11 cellular contexts compared by ENCODE assay signal in genomic region chr9:130426883-130427282, GRCh38. TPM values are rescaled to one million over a fixed set of nuclear protein-coding genes. Genes with fewer than 3 reads are reported as not detected.
DNase-seq lines count a peak whose midpoint lies in the region; ATAC-seq and TF ChIP-seq lines count a peak whose summit lies in the region.
"Had no signal": no experiment of that assay in that cellular context is flagged by ENCODE, and none has a peak within 500 bp of the region (broad histone marks: within the 10 kb centered on the region; RNA-seq: fewer than 3 reads in every experiment).

No MANE protein-coding gene starts in this region.

- H3K27me3 ChIP-seq in BJ (ENCODE audit: control insufficient read depth, insufficient read depth, low read length) (peaks cover 4% of the 10 kb centered on the region; the same call in 1 of the 2 replicates), IMR-90 (ENCODE audit: control insufficient read depth, insufficient read depth, low read length) (peaks cover 4% of the 10 kb centered on the region)

- no peak overlapping the region for H3K4me2 ChIP-seq in IMR-90 (ENCODE audit: low read depth, low read length)

- H2BK15ac ChIP-seq in IMR-90 (ENCODE audit: low read depth, low read length): no peak overlapping the region

- no peak overlapping the region for H4K5ac ChIP-seq in IMR-90 (ENCODE audit: low read depth, low read length)

- no peak for TF ChIP-seq RAD21 in IMR-90 (IDR thresholded peaks at IDR 0.05; ENCODE audit: low read length)

- intact Hi-C loops in IMR-90 (cut with micrococcal nuclease): no loop called here

- no peaks in the 10 kb centered on the region for H3K9me3 Mint-ChIP-seq in activated CD4-positive, alpha-beta T cell treated with anti-CD3 and anti-CD28 coated beads, Interleukin-2, amount 10 ng/mL, durations not matched to agents 7 days and 5 days
- no peaks in the 10 kb centered on the region for H3K9me3 Mint-ChIP-seq in natural killer cell treated with Interleukin-12 subunit alpha and Interleukin-12 subunit beta and Interleukin-15 and Interleukin-18, amount 100 ng/mL, for 72 hours

- no peak for TF ChIP-seq POLR2A in IMR-90 (IDR thresholded peaks at IDR 0.05; ENCODE audit: low read depth, low read length)

- H3K79me1 ChIP-seq in IMR-90 (ENCODE audit: low read depth in 1 of 2, low read length in 2 of 2): no peaks in the 10 kb centered on the region

- ATAC-seq in IMR-90 (ENCODE audit: low read depth) (peak; percentile 58), T-helper 17 cell (no peak)
- ATAC-seq in natural killer cell treated with Interleukin-12 subunit alpha and Interleukin-12 subunit beta and Interleukin-15 and Interleukin-18, amount 100 ng/mL, for 72 hours: no peak

- H3K9me3 ChIP-seq in IMR-90 (ENCODE audit: control insufficient read depth, insufficient read depth, low read length): no peaks in the 10 kb centered on the region
- no peaks in the 10 kb centered on the region for H3K9me3 ChIP-seq in T-helper 17 cell (ENCODE audit: control insufficient read depth, low read length, poor library complexity, severe bottlenecking)

- no peak overlapping the region for H3K4ac ChIP-seq in IMR-90 (ENCODE audit: low read depth, low read length)

- peaks cover 2% of the 10 kb centered on the region for H3K4me1 Mint-ChIP-seq in T-helper 17 cell
- no peaks in the 10 kb centered on the region for H3K4me1 Mint-ChIP-seq in activated CD4-positive, alpha-beta T cell treated with anti-CD3 and anti-CD28 coated beads, Interleukin-2, amount 10 ng/mL, durations not matched to agents 7 days and 5 days
- no peaks in the 10 kb centered on the region for H3K4me1 Mint-ChIP-seq in natural killer cell treated with Interleukin-12 subunit alpha and Interleukin-12 subunit beta and Interleukin-15 and Interleukin-18, amount 100 ng/mL, for 72 hours (ENCODE audit: low read depth in 2 of 2)

- no peak overlapping the region for H2BK20ac ChIP-seq in IMR-90 (ENCODE audit: low read depth, low read length)

- no peaks in the 10 kb centered on the region for H4K20me1 ChIP-seq in IMR-90 (ENCODE audit: insufficient read depth, low read length)

- in situ Hi-C loops in IMR-90 (cut with MboI; ENCODE audit: low sequenced_read_pairs): no loop called here

- H3K27me3 Mint-ChIP-seq in T-helper 17 cell: peaks cover 37% of the 10 kb centered on the region
- no peaks in the 10 kb centered on the region for H3K27me3 Mint-ChIP-seq in activated CD4-positive, alpha-beta T cell treated with anti-CD3 and anti-CD28 coated beads, Interleukin-2, amount 10 ng/mL, durations not matched to agents 7 days and 5 days
- peaks cover 0 to 4% of the 10 kb centered on the region in 2 donors for H3K27me3 Mint-ChIP-seq in natural killer cell treated with Interleukin-12 subunit alpha and Interleukin-12 subunit beta and Interleukin-15 and Interleukin-18, amount 100 ng/mL, for 72 hours

- H3K14ac ChIP-seq in IMR-90 (replicated peaks; ENCODE audit: low read depth, low read length): no peak overlapping the region

- peak; percentile 21; the same call in 1 of the 2 replicates for TF ChIP-seq CTCF in BJ (IDR thresholded peaks at IDR 0.05; ENCODE audit: insufficient read depth, low read depth, low read length)
- no peak for TF ChIP-seq CTCF in IMR-90 (conservative IDR thresholded peaks at IDR 0.05; ENCODE audit: low read depth, low read length)

- dilution Hi-C loops in IMR-90 (cut with HindIII; ENCODE audit: low sequenced_read_pairs, unreplicated experiment): no loop called here

- H3K4me3 ChIP-seq in BJ (ENCODE audit: low read depth, low read length) (no peak overlapping the region), IMR-90 (ENCODE audit: insufficient read depth, low read depth, low read length) (no peak overlapping the region)

- H3K9ac ChIP-seq in IMR-90 (ENCODE audit: low read depth, low read length): no peak overlapping the region

- H3K23ac ChIP-seq in IMR-90 (ENCODE audit: low read depth, low read length): no peak overlapping the region

- H3K56ac ChIP-seq in IMR-90 (ENCODE audit: extremely low read depth, insufficient read depth, low read length): no peak overlapping the region

- CTCF ChIA-PET in BJ (lab: Yijun Ruan, JAX) (interaction anchor here (0.8 kb wide), 1 partner anchor 16 kb away, joined by 3 read pairs; no protein-coding TSS in a partner anchor), IMR-90 (lab: Yijun Ruan, JAX) (no interaction called here)
- CTCF ChIA-PET in activated CD4-positive, alpha-beta T cell treated with anti-CD3 and anti-CD28 coated beads, Interleukin-2, amount 10 ng/mL, durations not matched to agents 7 days and 5 days (lab: Charles Lee): interaction anchor here (0.6 kb wide), 1 partner anchor 166 kb away, joined by 3 read pairs; no protein-coding TSS in a partner anchor

- no peak overlapping the region for H2BK120ac ChIP-seq in IMR-90 (ENCODE audit: low read depth, low read length)

- H3K27ac ChIP-seq in IMR-90 (ENCODE audit: insufficient read depth, low read length): no peak overlapping the region

- H3K18ac ChIP-seq in IMR-90 (ENCODE audit: low read depth, low read length): no peak overlapping the region

- peaks cover 3% of the 10 kb centered on the region for H3K36me3 Mint-ChIP-seq in T-helper 17 cell (ENCODE audit: low read depth)
- no peaks in the 10 kb centered on the region for H3K36me3 Mint-ChIP-seq in activated CD4-positive, alpha-beta T cell treated with anti-CD3 and anti-CD28 coated beads, Interleukin-2, amount 10 ng/mL, durations not matched to agents 7 days and 5 days (ENCODE audit: low read depth)
- no peaks in the 10 kb centered on the region for H3K36me3 Mint-ChIP-seq in natural killer cell treated with Interleukin-12 subunit alpha and Interleukin-12 subunit beta and Interleukin-15 and Interleukin-18, amount 100 ng/mL, for 72 hours

- DNase-seq in BJ (ENCODE audit: low read depth) (no peak), IMR-90 (peak; percentile 35), cerebellum (ENCODE audit: low spot score) (peak; percentile 90), lung microvascular endothelial cell (ENCODE audit: low read depth in 2 of 2) (peak; percentile 27 to 88), SKM-1 (lab: John Stamatoyannopoulos, UW; ENCODE audit: unreplicated experiment) (no peak), T-helper 17 cell (no peak)
- DNase-seq in activated CD4-positive, alpha-beta T cell treated with anti-CD3 and anti-CD28 coated beads, Interleukin-2, amount 10 ng/mL, durations not matched to agents 7 days and 5 days: no peak
- no peak for DNase-seq in natural killer cell treated with Interleukin-12 subunit alpha and Interleukin-12 subunit beta and Interleukin-15 and Interleukin-18, amount 100 ng/mL, for 72 hours (ENCODE audit: low spot score)
- DNase-seq: activated CD4-positive, alpha-beta T cell treated with anti-CD3 and anti-CD28 coated beads, Interleukin-2, amount 50 U/mL, for 1 hour; midbrain; NCI-H526 treated with DMSO at 0.1 percent for 48 hours had no signal

- 80% methylated on average over 2 of the region's 10 CpGs; no CpG with 5 or more reads in 1 of the 2 experiments for WGBS in IMR-90 (ENCODE audit: extremely low coverage in 2 of 2, insufficient read length in 1 of 2), 2 experiments

- H2AFZ ChIP-seq in IMR-90 (replicated peaks; ENCODE audit: low read length, poor library complexity): peak overlapping the region; percentile 13

- no peak overlapping the region for H3K27ac Mint-ChIP-seq in T-helper 17 cell
- no peak overlapping the region for H3K27ac Mint-ChIP-seq in activated CD4-positive, alpha-beta T cell treated with anti-CD3 and anti-CD28 coated beads, Interleukin-2, amount 10 ng/mL, durations not matched to agents 7 days and 5 days
- H3K27ac Mint-ChIP-seq in natural killer cell treated with Interleukin-12 subunit alpha and Interleukin-12 subunit beta and Interleukin-15 and Interleukin-18, amount 100 ng/mL, for 72 hours: no peak overlapping the region

- no peak overlapping the region for H4K91ac ChIP-seq in IMR-90 (ENCODE audit: insufficient read depth, low read depth, low read length)

- no peak overlapping the region for H2BK5ac ChIP-seq in IMR-90 (ENCODE audit: low read depth, low read length, poor library complexity, severe bottlenecking)

- no peaks in the 10 kb centered on the region for H3K9me1 ChIP-seq in IMR-90 (ENCODE audit: insufficient read depth, low read length)

- H3K4me1 ChIP-seq in IMR-90 (ENCODE audit: control insufficient read depth, insufficient read depth, low read length): peaks cover 9% of the 10 kb centered on the region

- H2AK5ac ChIP-seq in IMR-90 (ENCODE audit: low read depth, low read length): no peak overlapping the region; the same call in 1 of the 2 replicates

- no peak overlapping the region for H4K8ac ChIP-seq in IMR-90 (ENCODE audit: low read depth in 2 of 2, low read length in 2 of 2)

- no peaks in the 10 kb centered on the region for H3K36me3 ChIP-seq in BJ (ENCODE audit: control insufficient read depth, insufficient read depth, low read length)
- H3K36me3 ChIP-seq in IMR-90 (ENCODE audit: control insufficient read depth, insufficient read depth, low read length): no peaks in the 10 kb centered on the region

- POLR2A ChIA-PET in BJ (lab: Charles Lee): interaction anchor here (0.6 kb wide), 1 partner anchor 99 kb away, joined by 3 read pairs; no protein-coding TSS in a partner anchor
- POLR2A ChIA-PET in IMR-90 (lab: Charles Lee; ENCODE audit: unreplicated experiment): no interaction called here
- POLR2A ChIA-PET in activated CD4-positive, alpha-beta T cell treated with anti-CD3 and anti-CD28 coated beads, Interleukin-2, amount 10 ng/mL, durations not matched to agents 7 days and 5 days (lab: Charles Lee): no interaction called here

- BruUV-seq in IMR-90 (replicated peaks; lab: Mats Ljungman, UMichigan): no TSS peak

- H3K4me3 Mint-ChIP-seq in T-helper 17 cell: no peak overlapping the region
- H3K4me3 Mint-ChIP-seq in activated CD4-positive, alpha-beta T cell treated with anti-CD3 and anti-CD28 coated beads, Interleukin-2, amount 10 ng/mL, durations not matched to agents 7 days and 5 days: no peak overlapping the region
- H3K4me3 Mint-ChIP-seq in natural killer cell treated with Interleukin-12 subunit alpha and Interleukin-12 subunit beta and Interleukin-15 and Interleukin-18, amount 100 ng/mL, for 72 hours: no peak overlapping the region

- H2AK9ac ChIP-seq in IMR-90 (replicated peaks; ENCODE audit: low read depth, low read length, poor library complexity): no peak overlapping the region

TF ChIP-seq in IMR-90, 13 proteins besides CTCF, POLR2A, EP300 and RAD21 (continues in another document):
- TF ChIP-seq NFE2L2 (IDR thresholded peaks at IDR 0.05; ENCODE audit: low read depth, low read length): no peak
- no peak for TF ChIP-seq MXI1 (IDR thresholded peaks at IDR 0.05; ENCODE audit: borderline replicate concordance, low read depth, low read length)

RNA-seq across cellular contexts. Expression of gene ASS1, which starts 17.9 kb away (rescaled TPM):
- polyA plus RNA-seq in BJ (2011; rRNA removed) (1,063 and 1,223 TPM in 2 replicates), IMR-90 (2012; rRNA removed) (39.7 and 41.9 TPM in 2 replicates)
- 222 and 414 TPM in 2 replicates for polyA minus RNA-seq in BJ (2011; rRNA and poly(A)+ RNA removed)
- total RNA-seq in IMR-90 (2012; rRNA removed) (31.1 and 39.6 TPM in 2 replicates), cerebellum (37.8 TPM), lung microvascular endothelial cell (3.4 and 4.8 TPM in 2 replicates), T-helper 17 cell (not detected)
- polyA plus RNA-seq in IMR-90 (2012; cell fraction: cytosol; rRNA removed): 48.3 and 61.6 TPM in 2 replicates
- polyA plus RNA-seq in IMR-90 (2012; cell fraction: nucleus; rRNA removed; ENCODE audit: low replicate concordance): 23.9 and 27.2 TPM in 2 replicates
- 1 to 10 TPM; 3.3 to 3.9 TPM for total RNA-seq in activated CD4-positive, alpha-beta T cell treated with anti-CD3 and anti-CD28 coated beads, Interleukin-2, amount 10 ng/mL, durations not matched to agents 7 days and 5 days
- total RNA-seq in natural killer cell treated with Interleukin-12 subunit alpha and Interleukin-12 subunit beta and Interleukin-15 and Interleukin-18, amount 100 ng/mL, for 72 hours: not detected

Comparison
In these comparisons a context has a peak if more than half of its experiments do, and no peak if none do; other contexts are left out.
1. DNase-seq: peak in IMR-90 (single experiment), cerebellum (single experiment) and lung microvascular endothelial cell (2 of 2); none in BJ (single experiment), SKM-1 (single experiment), T-helper 17 cell (0 of 3), activated CD4-positive, alpha-beta T cell treated with anti-CD3 and anti-CD28 coated beads, Interleukin-2, amount 10 ng/mL, durations not matched to agents 7 days and 5 days (single experiment) and natural killer cell treated with Interleukin-12 subunit alpha and Interleukin-12 subunit beta and Interleukin-15 and Interleukin-18, amount 100 ng/mL, for 72 hours (single experiment).